10 cellular contexts compared by ENCODE assay signal in genomic region chr2:41930807-41931566, GRCh38.
DNase-seq lines count a peak whose midpoint lies in the region; ATAC-seq and TF ChIP-seq lines count a peak whose summit lies in the region.
"Had no signal": no experiment of that assay in that cellular context is flagged by ENCODE, and none has a peak within 500 bp of the region (broad histone marks: within the 10 kb centered on the region; RNA-seq: fewer than 3 reads in every experiment).

No MANE protein-coding gene starts in this region.

- no peaks in the 10 kb centered on the region for H3K9me3 ChIP-seq in SJCRH30 (replicated peaks)
- H3K9me3 ChIP-seq in neural progenitor cell (ENCODE audit: low read depth): no peaks in the 10 kb centered on the region

- no peaks in the 10 kb centered on the region for H3K79me2 ChIP-seq in neural progenitor cell (ENCODE audit: low read depth)

- H3K36me3 Mint-ChIP-seq in neural progenitor cell: no peaks in the 10 kb centered on the region

- no peak overlapping the region for H2AFZ ChIP-seq in neural progenitor cell (replicated peaks)

- no peak overlapping the region for H3K4me2 ChIP-seq in neural progenitor cell

- peaks cover 31% of the 10 kb centered on the region for H3K27me3 Mint-ChIP-seq in neural progenitor cell (ENCODE audit: insufficient read depth, low read depth)

- H3K27ac ChIP-seq in SJCRH30 (peak overlapping the region; percentile 97), neural progenitor cell (no peak overlapping the region)

- H3K4me3 ChIP-seq in SJCRH30: peak overlapping the region; percentile 49; the same call in 1 of the 2 replicates
- H3K4me3 ChIP-seq in neural progenitor cell: no peak overlapping the region

- H3K9me3 Mint-ChIP-seq in neural progenitor cell: peaks cover 6% of the 10 kb centered on the region

- no peak overlapping the region for H3K9ac ChIP-seq in neural progenitor cell

- H3K4me3 Mint-ChIP-seq in neural progenitor cell: peak overlapping the region; percentile 36

- peak; percentile 65 for ATAC-seq in HG02610 (IDR thresholded peaks at IDR 0.05; ENCODE audit: unreplicated experiment)
- no peak for ATAC-seq in GM18909 (IDR thresholded peaks at IDR 0.05; ENCODE audit: poor library complexity, unreplicated experiment)

- no peak overlapping the region for H3K27ac Mint-ChIP-seq in neural progenitor cell

- TF ChIP-seq CTCF in neural progenitor cell (IDR thresholded peaks at IDR 0.05): no peak

- peaks cover 50% of the 10 kb centered on the region for H3K4me1 Mint-ChIP-seq in neural progenitor cell

- DNase-seq in ELR (ENCODE audit: low read depth) (peak; percentile 51), SJCRH30 (peak; percentile 46 to 62), neural progenitor cell (ENCODE audit: low spot score) (no peak), D341Med (ENCODE audit: low spot score) (no peak)
- no peak for DNase-seq in activated CD4-positive, CD25-positive, alpha-beta regulatory T cell treated with anti-CD3 and anti-CD28 coated beads, Interleukin-2, amount 50 U/mL, for 72 hours
- DNase-seq in activated T-cell treated with anti-CD3 and anti-CD28 coated beads, Interleukin-2, amount 50 U/mL, for 48 hours: no peak
- DNase-seq: C1 segment of cervical spinal cord, retina had no signal

- H3F3A ChIP-seq in neural progenitor cell (ENCODE audit: low read depth): peaks cover 9% of the 10 kb centered on the region

- no peaks in the 10 kb centered on the region for H4K20me1 ChIP-seq in neural progenitor cell (ENCODE audit: low read depth)

- H3K4me1 ChIP-seq in SJCRH30 (peaks cover 72% of the 10 kb centered on the region), neural progenitor cell (peaks cover 32% of the 10 kb centered on the region)

- H3K27me3 ChIP-seq in SJCRH30: no peaks in the 10 kb centered on the region
- H3K27me3 ChIP-seq in neural progenitor cell: no peaks in the 10 kb centered on the region

- H3K36me3 ChIP-seq in SJCRH30 (no peaks in the 10 kb centered on the region), neural progenitor cell (no peaks in the 10 kb centered on the region)

Comparison
In these comparisons a context has a peak if more than half of its experiments do, and no peak if none do; other contexts are left out.
1. DNase-seq: peak in ELR (single experiment) and SJCRH30 (2 of 2); none in neural progenitor cell (single experiment), activated CD4-positive, CD25-positive, alpha-beta regulatory T cell treated with anti-CD3 and anti-CD28 coated beads, Interleukin-2, amount 50 U/mL, for 72 hours (single experiment), activated T-cell treated with anti-CD3 and anti-CD28 coated beads, Interleukin-2, amount 50 U/mL, for 48 hours (0 of 2) and D341Med (single experiment).